20 cellular contexts compared by ENCODE assay signal in genomic region chr19:41386442-41386841, GRCh38. TPM values are rescaled to one million over a fixed set of nuclear protein-coding genes. Genes with fewer than 3 reads are reported as not detected.
DNase-seq lines count a peak whose midpoint lies in the region; ATAC-seq, FAIRE-seq and TF ChIP-seq lines count a peak whose summit lies in the region.
"Had no signal": no experiment of that assay in that cellular context is flagged by ENCODE, and none has a peak within 500 bp of the region (broad histone marks: within the 10 kb centered on the region; RNA-seq: fewer than 3 reads in every experiment).

No MANE protein-coding gene starts in this region.

- peak; percentile 21 for ATAC-seq in body of pancreas
- ATAC-seq: GM23338 had no signal

- no peaks in the 10 kb centered on the region for H3K27me3 ChIP-seq in body of pancreas
- H3K27me3 ChIP-seq in ovary, result no peaks in the 10 kb centered on the region
- H3K27me3 ChIP-seq in spleen (replicated peaks in 1 of 7), result no peaks in the 10 kb centered on the region
- H3K27me3 ChIP-seq: cardiac muscle cell, sigmoid colon had no signal

- DNase-seq in HPDE6-E6E7 (ENCODE audit: extremely low spot score) (peak; percentile 40), body of pancreas (no peak), fibroblast of villous mesenchyme (ENCODE audit: low read depth) (peak; percentile 50), ovary (peak; percentile 52 to 85 (median 69)), D721Med (ENCODE audit: insufficient read length, low spot score) (no peak), NCI-H526 treated with DMSO at 0.1 percent for 48 hours (lab: John Stamatoyannopoulos, UW) (no peak), spleen (no peak), AG08395 (ENCODE audit: low spot score) (no peak)
- DNase-seq: activated CD8-positive, alpha-beta memory T cell treated with anti-CD3 and anti-CD28 coated beads, Interleukin-2, amount 50 U/mL, for 4 hours; activated gamma-delta T cell; kidney glomerular epithelial cell; mesendoderm; NCI-H2081 treated with DMSO at 0.1 percent for 48 hours; NCI-H510A; NK-92 treated with Interleukin-12 subunit alpha and Interleukin-12 subunit beta, amount 100 ng/mL, for 24 hours; sigmoid colon; SK-N-SH; T-helper 9 cell had no signal

- WGBS in body of pancreas, 2 donors, result 87 to 92% methylated on average over 11 to 13 of the region's 13 CpGs
- 23 to 48% (median 25%) methylated on average over 13 of the region's 13 CpGs for WGBS in ovary, 3 donors
- 70 to 88% (median 84%) methylated on average over 5 to 13 of the region's 13 CpGs for WGBS in spleen, 5 donors

- peaks cover 0 to 19% of the 10 kb centered on the region in 2 donors for H3K36me3 ChIP-seq in body of pancreas (replicated peaks in 1 of 2; ENCODE audit: insufficient read depth in 1 of 2, low read depth in 2 of 2)
- H3K36me3 ChIP-seq in ovary, result no peaks in the 10 kb centered on the region
- peaks cover 0 to 100% (median 43%) of the 10 kb centered on the region in 6 donors for H3K36me3 ChIP-seq in spleen

- H3K4me3 ChIP-seq in body of pancreas (no peak overlapping the region), fibroblast of villous mesenchyme (ENCODE audit: low read depth, low read length) (no peak overlapping the region), ovary (no peak overlapping the region), spleen (no peak overlapping the region)
- H3K4me3 ChIP-seq: cardiac muscle cell, GM23338, sigmoid colon had no signal

- no peaks in the 10 kb centered on the region for H3K9me3 ChIP-seq in body of pancreas
- no peaks in the 10 kb centered on the region for H3K9me3 ChIP-seq in ovary
- H3K9me3 ChIP-seq in spleen, result no peaks in the 10 kb centered on the region
- H3K9me3 ChIP-seq: sigmoid colon, SK-N-SH had no signal

- FAIRE-seq in D721Med (lab: Jason Lieb, UNC), result no peak

- H3K27ac ChIP-seq in body of pancreas (no peak overlapping the region), ovary (no peak overlapping the region), spleen (peak overlapping the region in 2 of 8 donors; percentile 9 to 24)
- H3K27ac ChIP-seq: cardiac muscle cell, sigmoid colon had no signal

- no peak for TF ChIP-seq EP300 in ovary (IDR thresholded peaks at IDR 0.05)

- no peak for TF ChIP-seq CTCF in body of pancreas (IDR thresholded peaks at IDR 0.05)
- no peak for TF ChIP-seq CTCF in fibroblast of villous mesenchyme (IDR thresholded peaks at IDR 0.05; ENCODE audit: insufficient read depth, low read depth, low read length)
- TF ChIP-seq CTCF in ovary (IDR thresholded peaks at IDR 0.05), result no peak
- TF ChIP-seq CTCF in D721Med (IDR thresholded peaks at IDR 0.05; ENCODE audit: insufficient read depth, missing control alignments), result no peak
- TF ChIP-seq CTCF in spleen (IDR thresholded peaks at IDR 0.05 in 8 of 11, conservative IDR thresholded peaks at IDR 0.05 in 3 of 11), result no peak

- intact Hi-C loops in body of pancreas (cut with DNase I), result no loop called here
- intact Hi-C loops in ovary (cut with DNase I), result no loop called here
- intact Hi-C loops in spleen (cut with DNase I; ENCODE audit: low total_unique reads), result no loop called here

- TF ChIP-seq POLR2A in body of pancreas (IDR thresholded peaks at IDR 0.05) (no peak), ovary (IDR thresholded peaks at IDR 0.05) (no peak), spleen (IDR thresholded peaks at IDR 0.05) (no peak)

- H3K4me1 ChIP-seq in body of pancreas, result no peaks in the 10 kb centered on the region
- H3K4me1 ChIP-seq in ovary (ENCODE audit: insufficient read depth), result no peaks in the 10 kb centered on the region
- peaks cover 0 to 15% (median 3%) of the 10 kb centered on the region in 6 donors for H3K4me1 ChIP-seq in spleen
- H3K4me1 ChIP-seq: sigmoid colon had no signal

RNA-seq across cellular contexts. Expression of gene TMEM91, which starts 10.1 kb away (rescaled TPM):
- total RNA-seq in body of pancreas (10 to 100 TPM in 1 of 2 donors, 1 to 10 TPM in 1; 7.5 to 15.5 TPM), fibroblast of villous mesenchyme (2.6 and 5.5 TPM in 2 replicates), ovary (10 to 100 TPM in 3 of 7 donors, 1 to 10 TPM in 4; 6.5 to 22.3 (median 9.9) TPM), spleen (10 to 100 TPM; 19.3 to 62.0 (median 23.5) TPM)
- polyA plus RNA-seq in ovary (10 to 100 TPM in 1 of 2 donors, 1 to 10 TPM in 1; 6.2 to 16.1 TPM), spleen (10 to 100 TPM; 13.4 to 37.1 (median 34.4) TPM)

RNA-seq across cellular contexts. Expression of gene EXOSC5, which starts 10.7 kb away (rescaled TPM):
- total RNA-seq in body of pancreas (10 to 100 TPM in 1 of 2 donors, 1 to 10 TPM in 1; 4.3 to 22.8 TPM), fibroblast of villous mesenchyme (12.5 and 15.1 TPM in 2 replicates), ovary (10 to 100 TPM in 4 of 7 donors, 1 to 10 TPM in 3; 6.6 to 25.0 (median 13.8) TPM), spleen (10 to 100 TPM; 10.1 to 21.0 (median 14.0) TPM)
- polyA plus RNA-seq in ovary (10 to 100 TPM in 1 of 2 donors, 1 to 10 TPM in 1; 1.5 to 24.6 TPM), spleen (10 to 100 TPM; 32.1 to 53.8 (median 42.3) TPM)

RNA-seq across cellular contexts. Expression of gene BCKDHA, which starts 11.2 kb away (rescaled TPM):
- total RNA-seq in body of pancreas (10 to 100 TPM; 15.2 to 17.9 TPM), fibroblast of villous mesenchyme (21.2 and 24.8 TPM in 2 replicates), ovary (10 to 100 TPM; 14.3 to 31.6 (median 19.0) TPM), spleen (10 to 100 TPM; 10.3 to 55.6 (median 28.3) TPM)
- polyA plus RNA-seq in ovary (10 to 100 TPM in 1 of 2 donors, 1 to 10 TPM in 1; 3.8 to 43.8 TPM), spleen (10 to 100 TPM; 28.0 to 34.9 (median 29.9) TPM)

RNA-seq across cellular contexts. Expression of gene B9D2, which starts 22.5 kb away (rescaled TPM):
- 1 to 10 TPM in 1 of 2 donors, under 1 TPM in 1; 0.52 to 5.3 TPM for total RNA-seq in body of pancreas
- total RNA-seq in fibroblast of villous mesenchyme, result 3.5 and 4.5 TPM in 2 replicates
- total RNA-seq in ovary, result 1 to 10 TPM; 2.6 to 6.5 (median 4.7) TPM
- 1 to 10 TPM in 1 of 2 donors, under 1 TPM in 1; 0.83 to 7.2 TPM for polyA plus RNA-seq in ovary
- total RNA-seq in spleen, result 10 to 100 TPM in 1 of 7 donors, 1 to 10 TPM in 6; 7.5 to 10.2 (median 8.4) TPM
- 10 to 100 TPM in 2 of 3 donors, 1 to 10 TPM in 1; 8.6 to 11.9 (median 10.5) TPM for polyA plus RNA-seq in spleen

RNA-seq across cellular contexts. Expression of gene TGFB1, which starts 32.7 kb away (rescaled TPM):
- total RNA-seq in body of pancreas, result 10 to 100 TPM in 1 of 2 donors, 1 to 10 TPM in 1; 7.8 to 17.1 TPM
- total RNA-seq in fibroblast of villous mesenchyme, result 7.8 and 16.8 TPM in 2 replicates
- 10 to 100 TPM in 6 of 7 donors, 1 to 10 TPM in 1; 9.1 to 31.8 (median 22.1) TPM for total RNA-seq in ovary
- polyA plus RNA-seq in ovary, result 10 to 100 TPM; 14.2 to 18.1 TPM
- 100 to 1,000 TPM in 6 of 7 donors, 10 to 100 TPM in 1; 79.3 to 147 (median 130) TPM for total RNA-seq in spleen
- 10 to 100 TPM; 23.0 to 56.0 (median 25.2) TPM for polyA plus RNA-seq in spleen

Comparison
In these comparisons a context has a peak if more than half of its experiments do, and no peak if none do; other contexts are left out.
1. DNase-seq: peak in HPDE6-E6E7 (single experiment), fibroblast of villous mesenchyme (single experiment) and ovary (5 of 5); none in body of pancreas (0 of 4), D721Med (single experiment), NCI-H526 treated with DMSO at 0.1 percent for 48 hours (single experiment), spleen (single experiment) and AG08395 (single experiment).